Comparison of ENCODE assay signal across 13 cellular contexts in genomic region chr11:63445720-63446119, GRCh38. TPM values are rescaled to one million over a fixed set of nuclear protein-coding genes. Genes with fewer than 3 reads are reported as not detected.
DNase-seq lines count a peak whose midpoint lies in the region; ATAC-seq and TF ChIP-seq lines count a peak whose summit lies in the region.
"Had no signal": no experiment of that assay in that cellular context is flagged by ENCODE, and none has a peak within 500 bp of the region (broad histone marks: within the 10 kb centered on the region; RNA-seq: fewer than 3 reads in every experiment).

No MANE protein-coding gene starts in this region.

- CTCF ChIA-PET in activated CD8-positive, alpha-beta memory T cell treated with anti-CD3 and anti-CD28 coated beads, Interleukin-2, amount 10 ng/mL, durations not matched to agents 7 days and 5 days (lab: Charles Lee), result no interaction called here
- CTCF ChIA-PET in PC-3 (lab: Charles Lee), result interaction anchor here (0.8 kb wide), 1 partner anchor 142 kb away, joined by 3 read pairs; no protein-coding TSS in a partner anchor

- peaks cover 22% of the 10 kb centered on the region for H3K27me3 ChIP-seq in PC-3 (ENCODE audit: low read length)
- H3K27me3 ChIP-seq in dorsolateral prefrontal cortex, result no peaks in the 10 kb centered on the region
- H3K27me3 ChIP-seq: testis had no signal

- peak; percentile 43 for DNase-seq in activated CD8-positive, alpha-beta memory T cell treated with anti-CD3 and anti-CD28 coated beads, Interleukin-2, amount 10 ng/mL, durations not matched to agents 7 days and 5 days
- no peak for DNase-seq in activated CD8-positive, alpha-beta memory T cell treated with anti-CD3 and anti-CD28 coated beads, Interleukin-2, amount 50 U/mL, for 4 hours
- DNase-seq in PC-3 (peak; percentile 58), dorsolateral prefrontal cortex (peak in 1 of 10 donors; percentile 10), OCI-M1 (lab: John Stamatoyannopoulos, UW) (no peak), pons (ENCODE audit: low spot score) (no peak)
- peak; percentile 0 to 3 for DNase-seq in stimulated activated CD4-positive, alpha-beta T cell treated with anti-CD3 and anti-CD28 coated beads, Interleukin-4, amount 100 ng/mL, for 48 hours (ENCODE audit: low read depth in 2 of 2)
- no peak for DNase-seq in effector memory CD8-positive, alpha-beta T cell
- DNase-seq: NCI-H1417 treated with DMSO at 0.1 percent for 48 hours, T-helper 1 cell, testis had no signal

- H3K4me3 ChIP-seq in PC-3 (ENCODE audit: low read length) (no peak overlapping the region), dorsolateral prefrontal cortex (no peak overlapping the region)
- H3K4me3 ChIP-seq: testis had no signal

- no peaks in the 10 kb centered on the region for H3K9me2 ChIP-seq in PC-3 (replicated peaks; ENCODE audit: low read length)

- no peaks in the 10 kb centered on the region for H3K36me3 Mint-ChIP-seq in activated CD8-positive, alpha-beta memory T cell treated with anti-CD3 and anti-CD28 coated beads, Interleukin-2, amount 10 ng/mL, durations not matched to agents 7 days and 5 days
- H3K36me3 Mint-ChIP-seq in effector memory CD8-positive, alpha-beta T cell (ENCODE audit: insufficient read depth), result no peaks in the 10 kb centered on the region

- H3K79me2 ChIP-seq in PC-3 (ENCODE audit: low read length), result no peaks in the 10 kb centered on the region

- H2AFZ ChIP-seq in PC-3 (ENCODE audit: low read length), result no peak overlapping the region

- no peak overlapping the region for H3K4me2 ChIP-seq in PC-3 (ENCODE audit: low read length)

- intact Hi-C loops in PC-3 (cut with micrococcal nuclease), result no loop called here
- intact Hi-C loops in dorsolateral prefrontal cortex (cut with DNase I), result no loop called here

- TF ChIP-seq CTCF in PC-3 (conservative IDR thresholded peaks at IDR 0.05; ENCODE audit: low read depth, low read length), result no peak
- TF ChIP-seq CTCF in dorsolateral prefrontal cortex (IDR thresholded peaks at IDR 0.05 in 54 of 56, conservative IDR thresholded peaks at IDR 0.05 in 2 of 56; ENCODE audit: low read depth in 1 of 56, partially characterized antibody in 56 of 56), result no peak

- POLR2A ChIA-PET in PC-3 (lab: Charles Lee; ENCODE audit: unreplicated experiment), result no interaction called here

- H3K27me3 Mint-ChIP-seq in activated CD8-positive, alpha-beta memory T cell treated with anti-CD3 and anti-CD28 coated beads, Interleukin-2, amount 10 ng/mL, durations not matched to agents 7 days and 5 days, result peaks cover 5% of the 10 kb centered on the region
- peaks cover 8 to 32% of the 10 kb centered on the region in 2 donors for H3K27me3 Mint-ChIP-seq in effector memory CD8-positive, alpha-beta T cell

- no peaks in the 10 kb centered on the region for H3K36me3 ChIP-seq in PC-3 (ENCODE audit: low read depth, low read length)

- peaks cover 34% of the 10 kb centered on the region for H3K4me1 Mint-ChIP-seq in activated CD8-positive, alpha-beta memory T cell treated with anti-CD3 and anti-CD28 coated beads, Interleukin-2, amount 10 ng/mL, durations not matched to agents 7 days and 5 days
- peaks cover 10 to 11% of the 10 kb centered on the region in 2 donors for H3K4me1 Mint-ChIP-seq in effector memory CD8-positive, alpha-beta T cell (ENCODE audit: low read depth in 2 of 2)

- no peaks in the 10 kb centered on the region for H3F3A ChIP-seq in PC-3 (ENCODE audit: low read length, unreplicated experiment)

- H3K9me3 Mint-ChIP-seq in activated CD8-positive, alpha-beta memory T cell treated with anti-CD3 and anti-CD28 coated beads, Interleukin-2, amount 10 ng/mL, durations not matched to agents 7 days and 5 days (ENCODE audit: low read depth), result no peaks in the 10 kb centered on the region
- H3K9me3 Mint-ChIP-seq in effector memory CD8-positive, alpha-beta T cell, result no peaks in the 10 kb centered on the region

- no peaks in the 10 kb centered on the region for H3K9me3 ChIP-seq in PC-3 (ENCODE audit: low read length)
- H3K9me3 ChIP-seq: testis had no signal

- no peak overlapping the region for H3K27ac ChIP-seq in PC-3 (ENCODE audit: low read length)
- H3K27ac ChIP-seq in dorsolateral prefrontal cortex, result peak overlapping the region in 52 of 59 donors; percentile 1 to 87 (median 64)
- H3K27ac ChIP-seq: testis had no signal

- H3K27ac Mint-ChIP-seq in activated CD8-positive, alpha-beta memory T cell treated with anti-CD3 and anti-CD28 coated beads, Interleukin-2, amount 10 ng/mL, durations not matched to agents 7 days and 5 days, result no peak overlapping the region
- no peak overlapping the region for H3K27ac Mint-ChIP-seq in effector memory CD8-positive, alpha-beta T cell

- H3K4me3 Mint-ChIP-seq in activated CD8-positive, alpha-beta memory T cell treated with anti-CD3 and anti-CD28 coated beads, Interleukin-2, amount 10 ng/mL, durations not matched to agents 7 days and 5 days, result no peak overlapping the region
- no peak overlapping the region for H3K4me3 Mint-ChIP-seq in effector memory CD8-positive, alpha-beta T cell

- no peaks in the 10 kb centered on the region for H3K4me1 ChIP-seq in PC-3 (ENCODE audit: insufficient read depth, low read length)
- H3K4me1 ChIP-seq: testis had no signal

- no peaks in the 10 kb centered on the region for H4K20me1 ChIP-seq in PC-3 (ENCODE audit: low read length)

- no peak overlapping the region for H3K9ac ChIP-seq in PC-3 (ENCODE audit: low read length)

- no TSS peak for BruUV-seq in PC-3 (replicated peaks; lab: Mats Ljungman, UMichigan)

- peak; percentile 55 for ATAC-seq in activated CD8-positive, alpha-beta memory T cell treated with anti-CD3 and anti-CD28 coated beads, Interleukin-2, amount 10 ng/mL, durations not matched to agents 7 days and 5 days
- peak; percentile 87 for ATAC-seq in PC-3
- ATAC-seq in effector memory CD8-positive, alpha-beta T cell (replicated peaks), result no peak

RNA-seq across cellular contexts. Expression of gene PLAAT5, which starts 45.2 kb away (rescaled TPM):
- total RNA-seq in activated CD8-positive, alpha-beta memory T cell treated with anti-CD3 and anti-CD28 coated beads, Interleukin-2, amount 10 ng/mL, durations not matched to agents 7 days and 5 days, result under 1 TPM; 0.19 to 0.26 TPM
- total RNA-seq in PC-3 (2014; rRNA removed), result not detected in 2 replicates
- total RNA-seq in dorsolateral prefrontal cortex, result 10 to 100 TPM in 8 of 120 experiments, 1 to 10 TPM in 112; 1.7 to 13.3 (median 6.4) TPM
- total RNA-seq: glomerular endothelial cell, osteocyte had no signal

Comparison
In these comparisons a context has a peak if more than half of its experiments do, and no peak if none do; other contexts are left out.
1. DNase-seq: peak in activated CD8-positive, alpha-beta memory T cell treated with anti-CD3 and anti-CD28 coated beads, Interleukin-2, amount 10 ng/mL, durations not matched to agents 7 days and 5 days (single experiment), PC-3 (single experiment) and stimulated activated CD4-positive, alpha-beta T cell treated with anti-CD3 and anti-CD28 coated beads, Interleukin-4, amount 100 ng/mL, for 48 hours (2 of 2); none in activated CD8-positive, alpha-beta memory T cell treated with anti-CD3 and anti-CD28 coated beads, Interleukin-2, amount 50 U/mL, for 4 hours (single experiment), effector memory CD8-positive, alpha-beta T cell (0 of 3), OCI-M1 (single experiment) and pons (single experiment).